ENCODE assay signal across 8 cellular contexts in genomic region chr16:84084570-84085270, GRCh38.
DNase-seq lines count a peak whose midpoint lies in the region; ATAC-seq and TF ChIP-seq lines count a peak whose summit lies in the region.

No MANE protein-coding gene starts in this region.

- H4K20me1 ChIP-seq in BLaER1: peaks cover 70% of the 10 kb centered on the region

- H3K9me3 ChIP-seq in BLaER1: no peaks in the 10 kb centered on the region

- in situ Hi-C loops in brain microvascular endothelial cell (cut with HindIII; ENCODE audit: low pct_ligation_motif_present, low sequenced_read_pairs): no loop called here

- H3K27ac ChIP-seq in BLaER1: peak overlapping the region; percentile 23; the same call in 1 of the 2 replicates
- no peak overlapping the region for H3K27ac ChIP-seq in brain microvascular endothelial cell

- H3K4me3 ChIP-seq in BLaER1 (no peak overlapping the region), brain microvascular endothelial cell (ENCODE audit: low read depth, low read length) (no peak overlapping the region)

- peak overlapping the region; percentile 90 for H3K4me2 ChIP-seq in BLaER1

- peak; percentile 33 for DNase-seq in NCI-H1105 treated with DMSO at 0.1 percent for 48 hours (lab: John Stamatoyannopoulos, UW)
- DNase-seq in UCSD-AML1 (lab: John Stamatoyannopoulos, UW; ENCODE audit: unreplicated experiment): peak; percentile 43
- DNase-seq in brain microvascular endothelial cell: peak; percentile 43
- DNase-seq in islet precursor cell: peak; percentile 84
- peak; percentile 56 to 64 for DNase-seq in stimulated activated CD4-positive, alpha-beta T cell treated with anti-CD3 and anti-CD28 coated beads, Interleukin-4, amount 100 ng/mL, for 4 hours

- H3K4me1 ChIP-seq in BLaER1: peaks cover 75% of the 10 kb centered on the region

- H3K36me3 ChIP-seq in BLaER1: peaks cover 67% of the 10 kb centered on the region
- peaks cover 27% of the 10 kb centered on the region for H3K36me3 ChIP-seq in brain microvascular endothelial cell (replicated peaks)

- H3K27me3 ChIP-seq in BLaER1 (no peaks in the 10 kb centered on the region), brain microvascular endothelial cell (replicated peaks) (no peaks in the 10 kb centered on the region)

- ATAC-seq in GM21390 (IDR thresholded peaks at IDR 0.05; ENCODE audit: unreplicated experiment): peak; percentile 42
- ATAC-seq in GM21367 (IDR thresholded peaks at IDR 0.05; ENCODE audit: unreplicated experiment): no peak

- H3K9ac ChIP-seq in BLaER1: no peak overlapping the region; the same call in 1 of the 2 replicates

- TF ChIP-seq CTCF in brain microvascular endothelial cell (IDR thresholded peaks at IDR 0.05; ENCODE audit: low read depth, low read length, missing control alignments): peak; percentile 91

Comparison
In these comparisons a context has a peak if more than half of its experiments do, and no peak if none do; other contexts are left out.
1. DNase-seq: peak in every context shown above with its lines; median percentile 84 in islet precursor cell; 60 in stimulated activated CD4-positive, alpha-beta T cell treated with anti-CD3 and anti-CD28 coated beads, Interleukin-4, amount 100 ng/mL, for 4 hours; 43 in UCSD-AML1; 43 in brain microvascular endothelial cell; 33 in NCI-H1105 treated with DMSO at 0.1 percent for 48 hours.